In genomic region chr19:4635763-4636135, GRCh38 we compare ENCODE assay signal across 8 cellular contexts. TPM values are rescaled to one million over a fixed set of nuclear protein-coding genes. Genes with fewer than 3 reads are reported as not detected.
DNase-seq lines count a peak whose midpoint lies in the region; ATAC-seq and TF ChIP-seq lines count a peak whose summit lies in the region.

No MANE protein-coding gene starts in this region.

- H3K27ac Mint-ChIP-seq in stimulated activated naive CD8-positive, alpha-beta T cell treated with anti-CD3 and anti-CD28 coated beads, Interleukin-15, amount 100 ng/mL, for 72 hours: no peak overlapping the region
- H3K27ac Mint-ChIP-seq in brain: peak overlapping the region in 2 of 5 experiments; percentile 57 to 91
- H3K27ac Mint-ChIP-seq in mesothelial cell of epicardium: no peak overlapping the region

- H3K36me3 Mint-ChIP-seq in brain (peaks cover 3% of the 10 kb centered on the region), mesothelial cell of epicardium (no peaks in the 10 kb centered on the region)

- H3K27me3 Mint-ChIP-seq in stimulated activated naive CD8-positive, alpha-beta T cell treated with anti-CD3 and anti-CD28 coated beads, Interleukin-15, amount 100 ng/mL, for 72 hours: no peaks in the 10 kb centered on the region
- H3K27me3 Mint-ChIP-seq in brain: peaks cover 4% of the 10 kb centered on the region
- peaks cover 3% of the 10 kb centered on the region for H3K27me3 Mint-ChIP-seq in mesothelial cell of epicardium (ENCODE audit: low read depth)

- no peak for ATAC-seq in stimulated activated naive CD8-positive, alpha-beta T cell treated with anti-CD3 and anti-CD28 coated beads, Interleukin-15, amount 100 ng/mL, for 72 hours
- ATAC-seq in stimulated activated naive CD8-positive, alpha-beta T cell treated with anti-CD3 and anti-CD28 coated beads, Interleukin-15, Interleukin-2, amounts not matched to agents 100 U/mL and 50 U/mL, for 24 hours: no peak

- peak overlapping the region; percentile 48 to 57 for H3K4me3 Mint-ChIP-seq in stimulated activated naive CD8-positive, alpha-beta T cell treated with anti-CD3 and anti-CD28 coated beads, Interleukin-15, amount 100 ng/mL, for 72 hours
- H3K4me3 Mint-ChIP-seq in brain (peak overlapping the region; percentile 59 to 78 (median 73)), mesothelial cell of epicardium (peak overlapping the region; percentile 59)

- H3K4me1 Mint-ChIP-seq in stimulated activated naive CD8-positive, alpha-beta T cell treated with anti-CD3 and anti-CD28 coated beads, Interleukin-15, amount 100 ng/mL, for 72 hours: peaks cover 54% of the 10 kb centered on the region
- H3K4me1 Mint-ChIP-seq in brain (peaks cover 28% of the 10 kb centered on the region), mesothelial cell of epicardium (peaks cover 8% of the 10 kb centered on the region)

- DNase-seq in stimulated activated naive CD8-positive, alpha-beta T cell treated with anti-CD3 and anti-CD28 coated beads, Interleukin-15, amount 100 ng/mL, for 72 hours: no peak
- DNase-seq in stimulated activated naive CD8-positive, alpha-beta T cell treated with anti-CD3 and anti-CD28 coated beads, Interleukin-15, Interleukin-2, amounts not matched to agents 100 U/mL and 50 U/mL, for 24 hours: no peak
- DNase-seq in mesothelial cell of epicardium (ENCODE audit: low spot score in 2 of 2, unreplicated experiment in 2 of 2) (no peak), GM20000 (ENCODE audit: low spot score) (no peak), NCI-H2107 treated with DMSO at 0.1 percent for 48 hours (lab: John Stamatoyannopoulos, UW; ENCODE audit: unreplicated experiment) (no peak), NCI-H1092 treated with DMSO at 0.1 percent for 48 hours (lab: John Stamatoyannopoulos, UW) (no peak), NCI-H2029 treated with DMSO at 0.1 percent for 48 hours (lab: John Stamatoyannopoulos, UW) (no peak)

- no peak for TF ChIP-seq CTCF in brain (conservative IDR thresholded peaks at IDR 0.05)
- no peak for TF ChIP-seq CTCF in mesothelial cell of epicardium (IDR thresholded peaks at IDR 0.05; ENCODE audit: unreplicated experiment)
- no peak for TF ChIP-seq CTCF in GM20000 (IDR thresholded peaks at IDR 0.05; ENCODE audit: extremely low read depth, missing control alignments)

- H3K9me3 Mint-ChIP-seq in stimulated activated naive CD8-positive, alpha-beta T cell treated with anti-CD3 and anti-CD28 coated beads, Interleukin-15, amount 100 ng/mL, for 72 hours: no peaks in the 10 kb centered on the region
- H3K9me3 Mint-ChIP-seq in brain (peaks cover 0 to 4% (median 0%) of the 10 kb centered on the region in 5 experiments), mesothelial cell of epicardium (no peaks in the 10 kb centered on the region)

RNA-seq across cellular contexts. Expression of gene TNFAIP8L1, which starts 3.6 kb away (rescaled TPM):
- 38.6 TPM for polyA plus RNA-seq in brain (ENCODE audit: insufficient read depth, low read depth, low replicate concordance)
- total RNA-seq in mesothelial cell of epicardium: 7.4 to 8.2 TPM (median 7.7 TPM) in 3 replicates

RNA-seq across cellular contexts. Expression of gene MYDGF, which starts 34.4 kb away (rescaled TPM):
- polyA plus RNA-seq in brain (ENCODE audit: insufficient read depth, low read depth, low replicate concordance): 87.7 TPM
- 50.8 to 53.1 TPM (median 51.2 TPM) in 3 replicates for total RNA-seq in mesothelial cell of epicardium
